ENCODE assay signal across 8 cellular contexts in the genomic region with DNA sequence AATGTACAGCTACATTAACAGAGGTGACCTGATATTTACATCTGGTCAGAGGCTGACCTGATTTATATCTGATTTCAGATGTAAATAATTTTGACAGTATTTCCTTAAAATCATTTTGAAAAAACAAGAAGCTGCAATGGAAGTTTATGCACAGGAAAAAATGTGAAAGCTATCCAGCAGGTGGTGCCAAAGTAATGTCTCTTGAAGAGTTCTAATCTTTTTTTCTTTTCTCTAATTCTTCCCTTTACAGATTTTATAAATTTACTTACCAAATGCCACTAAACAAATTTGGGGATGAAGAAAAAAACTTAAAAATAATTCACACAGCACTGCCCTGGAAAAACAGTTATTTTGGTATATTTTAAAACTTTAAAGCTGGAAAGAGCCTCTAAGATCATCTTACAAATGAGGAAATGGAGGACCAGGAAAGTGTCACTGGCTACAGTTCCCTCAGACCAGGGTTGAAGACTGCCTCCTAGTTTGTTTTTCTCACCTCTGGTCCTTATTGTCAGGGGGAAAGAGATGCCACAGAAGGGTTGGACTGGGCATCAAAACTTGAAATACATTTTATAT. TPM values are rescaled to one million over a fixed set of nuclear protein-coding genes. Genes with fewer than 3 reads are reported as not detected.
DNase-seq lines count a peak whose midpoint lies in the region; ATAC-seq and FAIRE-seq lines count a peak whose summit lies in the region.

No MANE protein-coding gene starts in this region.

- no peak overlapping the region for H3K4me3 Mint-ChIP-seq in activated CD4-positive, alpha-beta memory T cell treated with anti-CD3 and anti-CD28 coated beads for 36 hours

- CTCF ChIA-PET in activated CD4-positive, alpha-beta memory T cell treated with anti-CD3 and anti-CD28 coated beads for 36 hours (lab: Charles Lee), result interaction anchor here (0.7 to 2.4 kb wide), 26 partner anchors 11 to 359 kb away, joined by 3 to 18 read pairs (median 4); partner anchors contain the start of genes FBLN7, RGPD8 and ZC3H8

- no peaks in the 10 kb centered on the region for H3K27me3 Mint-ChIP-seq in activated CD4-positive, alpha-beta memory T cell treated with anti-CD3 and anti-CD28 coated beads for 36 hours

- peaks cover 7% of the 10 kb centered on the region for H3K4me1 Mint-ChIP-seq in activated CD4-positive, alpha-beta memory T cell treated with anti-CD3 and anti-CD28 coated beads for 36 hours (ENCODE audit: low read depth)

- H3K27ac Mint-ChIP-seq in activated CD4-positive, alpha-beta memory T cell treated with anti-CD3 and anti-CD28 coated beads for 36 hours, result no peak overlapping the region

- peaks cover 10% of the 10 kb centered on the region for H3K36me3 Mint-ChIP-seq in activated CD4-positive, alpha-beta memory T cell treated with anti-CD3 and anti-CD28 coated beads for 36 hours

- no peak for ATAC-seq in GM19324 (IDR thresholded peaks at IDR 0.05; ENCODE audit: low FRiP score, unreplicated experiment)
- ATAC-seq in GM19023 (IDR thresholded peaks at IDR 0.05; ENCODE audit: unreplicated experiment), result no peak

- no peaks in the 10 kb centered on the region for H3K9me3 Mint-ChIP-seq in activated CD4-positive, alpha-beta memory T cell treated with anti-CD3 and anti-CD28 coated beads for 36 hours

- FAIRE-seq in A204.1 (lab: Jason Lieb, UNC) (peak; percentile 97), frontal cortex (lab: Jason Lieb, UNC) (peak; percentile 89)

- intact Hi-C loops in activated CD4-positive, alpha-beta memory T cell treated with anti-CD3 and anti-CD28 coated beads for 36 hours (cut with micrococcal nuclease), result loop anchor here (1.0 to 5.0 kb wide), 3 partner anchors 66 to 312 kb away; partner anchors contain the start of genes RGPD8 and ZC3H8

- POLR2A ChIA-PET in activated CD4-positive, alpha-beta memory T cell treated with anti-CD3 and anti-CD28 coated beads for 36 hours (lab: Charles Lee), result interaction anchor here (0.5 to 1.2 kb wide), 2 partner anchors 13 to 198 kb away, joined by 3 read pairs; no protein-coding TSS in a partner anchor

- DNase-seq in ELR (ENCODE audit: low read depth) (peak; percentile 68), NCI-H2107 treated with DMSO at 0.1 percent for 48 hours (lab: John Stamatoyannopoulos, UW; ENCODE audit: unreplicated experiment) (peak; percentile 43), frontal cortex (ENCODE audit: low spot score in 2 of 2) (peak in 1 of 2 donors; percentile 33)
- DNase-seq in activated CD4-positive, alpha-beta memory T cell treated with anti-CD3 and anti-CD28 coated beads for 36 hours, result peak; percentile 22
- DNase-seq in stimulated activated CD4-positive, alpha-beta T cell treated with anti-CD3 and anti-CD28 coated beads, Interleukin-2, amount 100 ng/mL, for 24 hours, result peak; percentile 24 to 57

RNA-seq across cellular contexts. Expression of gene FBLN7, which starts 16.4 kb away (rescaled TPM):
- 10 to 100 TPM; 38.9 to 40.2 TPM for total RNA-seq in activated CD4-positive, alpha-beta memory T cell treated with anti-CD3 and anti-CD28 coated beads for 36 hours
- total RNA-seq in frontal cortex, result 0.41 TPM

Comparison
In these comparisons a context has a peak if more than half of its experiments do, and no peak if none do; other contexts are left out.
1. RNA of gene FBLN7, which starts 16.4 kb away (total RNA-seq): 38.9 to 40.2 TPM in activated CD4-positive, alpha-beta memory T cell treated with anti-CD3 and anti-CD28 coated beads for 36 hours; 0.41 TPM in frontal cortex (single experiment); every median in the first group is over 10 times any median in the second.